11 cellular contexts compared by ENCODE assay signal in genomic region chr6:143856762-143857161, GRCh38. TPM values are rescaled to one million over a fixed set of nuclear protein-coding genes. Genes with fewer than 3 reads are reported as not detected.
"Had no signal": no experiment of that assay in that cellular context is flagged by ENCODE, and none has a peak within 500 bp of the region (broad histone marks: within the 10 kb centered on the region; RNA-seq: fewer than 3 reads in every experiment).

No MANE protein-coding gene starts in this region.

RNA-seq across cellular contexts. Expression of gene ZC2HC1B, which starts 7.5 kb away (rescaled TPM):
- total RNA-seq: OCI-LY7, PC-3, PC-9, Peyer's patch, Right ventricle myocardium inferior, Right ventricle myocardium superior, RPMI7951, SJCRH30, SJSA1, SK-MEL-5 had no signal
- polyA plus RNA-seq: SK-N-SH had no signal
